ENCODE assay signal across 9 cellular contexts in genomic region chr4:168817418-168817817, GRCh38.
DNase-seq lines count a peak whose midpoint lies in the region; ATAC-seq and TF ChIP-seq lines count a peak whose summit lies in the region.
"Had no signal": no experiment of that assay in that cellular context is flagged by ENCODE, and none has a peak within 500 bp of the region (broad histone marks: within the 10 kb centered on the region; RNA-seq: fewer than 3 reads in every experiment).

No MANE protein-coding gene starts in this region.

- H3F3A ChIP-seq in MM.1S (ENCODE audit: insufficient read depth, low read length), result no peaks in the 10 kb centered on the region

- H2AFZ ChIP-seq in MM.1S (ENCODE audit: low read length), result no peak overlapping the region

- H3K4me1 ChIP-seq in MM.1S (ENCODE audit: low read length) (no peaks in the 10 kb centered on the region), breast epithelium (peaks cover 3 to 7% of the 10 kb centered on the region in 2 donors), mesodermal cell (ENCODE audit: control insufficient read depth, insufficient read depth, low read length, poor library complexity, severe bottlenecking) (peaks cover 34% of the 10 kb centered on the region), stomach (peaks cover 5 to 48% (median 29%) of the 10 kb centered on the region in 4 donors), mucosa of descending colon (ENCODE audit: low read depth) (peaks cover 6% of the 10 kb centered on the region)

- TF ChIP-seq POLR2A in breast epithelium (IDR thresholded peaks at IDR 0.05), result no peak
- TF ChIP-seq POLR2A in stomach (IDR thresholded peaks at IDR 0.05), result no peak

- H3K36me3 ChIP-seq in MM.1S (replicated peaks; ENCODE audit: insufficient read depth, low read length), result no peaks in the 10 kb centered on the region
- H3K36me3 ChIP-seq in breast epithelium, result no peaks in the 10 kb centered on the region
- no peaks in the 10 kb centered on the region for H3K36me3 ChIP-seq in mesodermal cell (ENCODE audit: control insufficient read depth, insufficient read depth, low read length)
- no peaks in the 10 kb centered on the region for H3K36me3 ChIP-seq in stomach
- no peaks in the 10 kb centered on the region for H3K36me3 ChIP-seq in mucosa of descending colon (ENCODE audit: low read depth)

- H3K27ac ChIP-seq in MM.1S (ENCODE audit: low read length) (no peak overlapping the region), breast epithelium (peak overlapping the region; percentile 86), mesodermal cell (ENCODE audit: low read depth, low read length, severe bottlenecking) (peak overlapping the region; percentile 90), stomach (peak overlapping the region in 4 of 5 donors; percentile 78 to 89 (median 80))

- H3K4me2 ChIP-seq in MM.1S (ENCODE audit: low read depth, low read length), result peak overlapping the region; percentile 2; the same call in 1 of the 2 replicates

- DNase-seq in MM.1S, result no peak
- DNase-seq in breast epithelium (ENCODE audit: low spot score in 2 of 2), result no peak
- DNase-seq in stomach, result no peak
- no peak for DNase-seq in HuH-7 (ENCODE audit: low spot score)
- no peak for DNase-seq in mucosa of descending colon
- DNase-seq: NCI-H2171 treated with DMSO at 0.1 percent for 48 hours had no signal

- ATAC-seq in GM21367 (IDR thresholded peaks at IDR 0.05; ENCODE audit: unreplicated experiment), result no peak
- no peak for ATAC-seq in GM21360 (IDR thresholded peaks at IDR 0.05; ENCODE audit: unreplicated experiment)
- ATAC-seq in mucosa of descending colon, result no peak

- H3K9me3 ChIP-seq in MM.1S (replicated peaks; ENCODE audit: insufficient read depth, low read length), result no peaks in the 10 kb centered on the region
- H3K9me3 ChIP-seq in breast epithelium, result no peaks in the 10 kb centered on the region
- H3K9me3 ChIP-seq in mesodermal cell (ENCODE audit: control insufficient read depth, low read length), result no peaks in the 10 kb centered on the region
- no peaks in the 10 kb centered on the region for H3K9me3 ChIP-seq in stomach
- H3K9me3 ChIP-seq in mucosa of descending colon, result no peaks in the 10 kb centered on the region

- no peaks in the 10 kb centered on the region for H4K20me1 ChIP-seq in MM.1S (ENCODE audit: insufficient read depth, low read length)

- H3K4me3 ChIP-seq in MM.1S (ENCODE audit: low read length) (no peak overlapping the region), breast epithelium (peak overlapping the region in 2 of 3 donors; percentile 35 to 52), mesodermal cell (ENCODE audit: extremely low read depth, insufficient read depth, low read length, poor library complexity, severe bottlenecking) (no peak overlapping the region), stomach (peak overlapping the region in 3 of 4 donors; percentile 2 to 16 (median 10)), mucosa of descending colon (no peak overlapping the region)

- H3K27me3 ChIP-seq in MM.1S (replicated peaks; ENCODE audit: insufficient read depth, low read length) (no peaks in the 10 kb centered on the region), breast epithelium (no peaks in the 10 kb centered on the region), stomach (no peaks in the 10 kb centered on the region)

- intact Hi-C loops in breast epithelium (cut with DNase I; ENCODE audit: low total_unique reads), result no loop called here
- intact Hi-C loops in stomach (cut with DNase I; ENCODE audit: low total_unique reads), result no loop called here
- intact Hi-C loops in mucosa of descending colon (cut with DNase I, micrococcal nuclease), result loop anchor here in 1 of 2 donors (10.0 kb wide), 1 partner anchor 103 kb away; no protein-coding TSS in a partner anchor

- H3K79me2 ChIP-seq in MM.1S (ENCODE audit: low read length), result no peaks in the 10 kb centered on the region

- WGBS in mesodermal cell (ENCODE audit: insufficient coverage in 2 of 2), 2 experiments, result no CpG with 5 or more reads among the region's 2 CpGs
- WGBS in stomach, 5 donors, result 36 to 44% (median 43%) methylated on average over 2 of the region's 2 CpGs

- TF ChIP-seq CTCF in MM.1S (IDR thresholded peaks at IDR 0.05; ENCODE audit: low read length) (no peak), breast epithelium (IDR thresholded peaks at IDR 0.05) (no peak), stomach (IDR thresholded peaks at IDR 0.05) (no peak), mucosa of descending colon (IDR thresholded peaks at IDR 0.05) (no peak)

- TF ChIP-seq EP300 in stomach (IDR thresholded peaks at IDR 0.05), result no peak

- no peaks in the 10 kb centered on the region for H3K9me2 ChIP-seq in MM.1S (replicated peaks; ENCODE audit: insufficient read depth, low read length)

- no peak overlapping the region for H3K9ac ChIP-seq in MM.1S (ENCODE audit: low read length)

Comparison
In these comparisons a context has a peak if more than half of its experiments do, and no peak if none do; other contexts are left out.
1. H3K4me3 ChIP-seq: peak in breast epithelium (2 of 3) and stomach (3 of 4); none in MM.1S (single experiment), mesodermal cell (single experiment) and mucosa of descending colon (single experiment).